Comparison of ENCODE assay signal across 8 cellular contexts in the genomic region with DNA sequence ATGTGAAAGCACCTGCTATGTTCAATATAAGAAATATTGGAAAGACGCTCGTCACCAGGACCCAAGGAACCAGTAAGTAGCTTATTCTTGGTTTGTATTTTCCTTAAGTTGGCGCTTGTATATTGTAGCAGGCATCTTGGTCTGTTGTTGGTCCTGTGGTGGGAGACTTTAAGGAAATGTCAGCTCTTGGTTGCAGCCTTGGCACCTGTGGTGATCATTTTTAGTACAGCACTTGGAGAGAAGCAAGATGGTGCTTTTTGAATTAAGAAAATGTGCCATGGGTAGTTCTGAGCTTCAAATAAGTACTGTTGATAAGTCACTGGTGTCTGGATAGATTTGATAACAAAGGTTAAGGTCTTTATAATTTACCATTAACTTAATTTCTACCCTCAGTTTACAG. TPM values are rescaled to one million over a fixed set of nuclear protein-coding genes. Genes with fewer than 3 reads are reported as not detected.
DNase-seq lines count a peak whose midpoint lies in the region; ATAC-seq and TF ChIP-seq lines count a peak whose summit lies in the region.

No MANE protein-coding gene starts in this region.

- H3K27ac ChIP-seq in Panc1 (ENCODE audit: low read length), result peak overlapping the region; percentile 97

- CTCF ChIA-PET in Calu3 (lab: Charles Lee), result interaction anchor here (0.6 kb wide), 1 partner anchor 16 kb away, joined by 4 read pairs; no protein-coding TSS in a partner anchor
- CTCF ChIA-PET in Panc1 (lab: Charles Lee), result no interaction called here

- H3K27me3 Mint-ChIP-seq in Calu3 (ENCODE audit: unreplicated experiment) (no peaks in the 10 kb centered on the region), osteocyte (ENCODE audit: unreplicated experiment) (peaks cover 3% of the 10 kb centered on the region)

- no peaks in the 10 kb centered on the region for H3K9me3 ChIP-seq in Panc1 (ENCODE audit: control insufficient read depth, insufficient read depth, low read depth, low read length)

- BruUV-seq in Calu3 (replicated peaks; lab: Mats Ljungman, UMichigan), result TSS peak; percentile 31
- no TSS peak for BruUV-seq in Panc1 (replicated peaks; lab: Mats Ljungman, UMichigan)

- DNase-seq in Calu3 (no peak), Panc1 (ENCODE audit: low read depth, low spot score) (no peak), epithelial cell of proximal tubule (ENCODE audit: low read depth) (no peak), osteocyte (ENCODE audit: extremely low spot score, unreplicated experiment) (no peak), NCI-H1092 treated with DMSO at 0.1 percent for 48 hours (lab: John Stamatoyannopoulos, UW) (no peak), NCI-H345 treated with DMSO at 0.1 percent for 48 hours (lab: John Stamatoyannopoulos, UW; ENCODE audit: unreplicated experiment) (no peak)

- intact Hi-C loops in Calu3 (cut with micrococcal nuclease; ENCODE audit: unreplicated experiment), result loop anchor here (2.0 kb wide), 1 partner anchor 86 kb away; a partner anchor contains a TSS
- intact Hi-C loops in Panc1 (cut with micrococcal nuclease; ENCODE audit: unreplicated experiment), result no loop called here

- H3K27ac Mint-ChIP-seq in Calu3 (ENCODE audit: unreplicated experiment), result peak overlapping the region; percentile 99
- peak overlapping the region; percentile 98 for H3K27ac Mint-ChIP-seq in osteocyte (ENCODE audit: unreplicated experiment)

- H3K4me1 ChIP-seq in Panc1 (ENCODE audit: control insufficient read depth, insufficient read depth, low read length), result no peaks in the 10 kb centered on the region; the same call in 1 of the 2 replicates

- POLR2A ChIA-PET in Panc1 (lab: Charles Lee), result interaction anchor here (0.6 kb wide), 1 partner anchor 51 kb away, joined by 9 read pairs; no protein-coding TSS in a partner anchor

- H3K36me3 Mint-ChIP-seq in Calu3 (ENCODE audit: insufficient read depth, unreplicated experiment) (peaks cover 65% of the 10 kb centered on the region), osteocyte (ENCODE audit: unreplicated experiment) (peaks cover 37% of the 10 kb centered on the region)

- H3K4me3 Mint-ChIP-seq in Calu3 (ENCODE audit: low read depth, unreplicated experiment) (peak overlapping the region; percentile 82), osteocyte (ENCODE audit: unreplicated experiment) (peak overlapping the region; percentile 96)

- peaks cover 30% of the 10 kb centered on the region for H3K36me3 ChIP-seq in Panc1 (ENCODE audit: control insufficient read depth, insufficient read depth, low read length)

- H3K27me3 ChIP-seq in Panc1 (ENCODE audit: control insufficient read depth, insufficient read depth, low read length), result no peaks in the 10 kb centered on the region

- TF ChIP-seq CTCF in Calu3 (IDR thresholded peaks at IDR 0.05; ENCODE audit: unreplicated experiment) (no peak), Panc1 (IDR thresholded peaks at IDR 0.05) (no peak), epithelial cell of proximal tubule (conservative IDR thresholded peaks at IDR 0.05; ENCODE audit: low read depth, low read length) (no peak), osteocyte (IDR thresholded peaks at IDR 0.05) (no peak)

- H3K4me1 Mint-ChIP-seq in Calu3 (ENCODE audit: low read depth, unreplicated experiment) (peaks cover 6% of the 10 kb centered on the region), osteocyte (ENCODE audit: unreplicated experiment) (peaks cover 29% of the 10 kb centered on the region)

- H3K4me3 ChIP-seq in Panc1 (ENCODE audit: low read depth in 2 of 2, low read length in 2 of 2) (peak overlapping the region; percentile 100), epithelial cell of proximal tubule (ENCODE audit: low read depth, low read length) (peak overlapping the region; percentile 76)

- in situ Hi-C loops in Panc1 (cut with HindIII; ENCODE audit: low pct_unique_long_range_greater_than_20kb, low sequenced_read_pairs), result no loop called here

- ATAC-seq in Panc1 (no peak), GM19452 (IDR thresholded peaks at IDR 0.05; ENCODE audit: unreplicated experiment) (no peak), GM21423 (IDR thresholded peaks at IDR 0.05; ENCODE audit: unreplicated experiment) (no peak)

- H3K9me3 Mint-ChIP-seq in Calu3 (ENCODE audit: low read depth, unreplicated experiment) (no peaks in the 10 kb centered on the region), osteocyte (ENCODE audit: unreplicated experiment) (no peaks in the 10 kb centered on the region)

RNA-seq across cellular contexts. Expression of a gene that starts 1.1 kb away (rescaled TPM):
- 734 and 862 TPM in 2 replicates for total RNA-seq in Calu3 (2022)
- 918 TPM for total RNA-seq in Panc1 (2021; ENCODE audit: unreplicated experiment)
- polyA plus RNA-seq in Panc1 (2012; ENCODE audit: insufficient read length), result 613 TPM
- total RNA-seq in epithelial cell of proximal tubule, result 3,250 and 3,667 TPM in 2 replicates
- total RNA-seq in osteocyte, result 1,534 and 1,586 TPM in 2 replicates
